Comparison of ENCODE assay signal across 27 cellular contexts in the genomic region with DNA sequence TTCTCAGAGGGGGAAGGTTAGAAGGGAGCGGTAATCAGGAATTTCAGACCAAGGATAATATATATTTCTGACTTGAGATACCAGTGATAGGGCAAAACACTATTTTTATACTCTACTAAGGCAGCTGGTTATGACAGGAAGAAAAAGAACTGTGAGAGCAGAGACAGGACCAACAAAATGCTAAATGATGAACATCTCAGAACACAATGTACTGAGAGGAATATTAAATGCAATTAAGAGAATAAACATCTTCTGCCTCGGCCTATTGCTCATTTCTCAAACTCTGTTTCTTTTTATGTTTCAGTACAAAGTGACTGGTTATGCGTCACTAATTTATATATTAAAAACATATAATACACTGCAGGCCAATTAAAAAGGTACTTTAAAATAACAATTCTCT.
"Had no signal": no experiment of that assay in that cellular context is flagged by ENCODE, and none has a peak within 500 bp of the region (broad histone marks: within the 10 kb centered on the region; RNA-seq: fewer than 3 reads in every experiment).

No MANE protein-coding gene starts in this region.

- H3K4me3 ChIP-seq: colonic mucosa, coronary artery, dorsolateral prefrontal cortex, esophagus squamous epithelium, gastrocnemius medialis, heart left ventricle, heart right ventricle had no signal

- H3K9me3 ChIP-seq: colonic mucosa, esophagus squamous epithelium, gastrocnemius medialis, heart left ventricle, heart right ventricle had no signal

- ATAC-seq: effector memory CD8-positive, alpha-beta T cell; esophagus mucosa; foreskin keratinocyte; gastrocnemius medialis; heart left ventricle; heart right ventricle had no signal

- H3K27me3 Mint-ChIP-seq: dendritic cell treated with granulocyte-macrophage colony-stimulating factor and Interleukin-4, amounts not matched to agents 40 ng/mL and 50 ng/mL, for 4 days had no signal

- H3K27me3 ChIP-seq: colonic mucosa, esophagus squamous epithelium, foreskin keratinocyte, gastrocnemius medialis, heart left ventricle had no signal

- H3K27ac ChIP-seq: colonic mucosa, coronary artery, dorsolateral prefrontal cortex, epithelial cell of prostate, foreskin keratinocyte, gastrocnemius medialis, heart left ventricle, heart right ventricle had no signal

- H3K4me1 ChIP-seq: colonic mucosa, esophagus squamous epithelium, foreskin keratinocyte, gastrocnemius medialis, heart left ventricle, heart right ventricle had no signal

- H3K4me1 Mint-ChIP-seq: endodermal cell had no signal

- H3K4me3 Mint-ChIP-seq: dendritic cell treated with granulocyte-macrophage colony-stimulating factor and Interleukin-4, amounts not matched to agents 40 ng/mL and 50 ng/mL, for 4 days; effector memory CD8-positive, alpha-beta T cell; endodermal cell had no signal

- H3K9me3 Mint-ChIP-seq: dendritic cell treated with granulocyte-macrophage colony-stimulating factor and Interleukin-4, amounts not matched to agents 40 ng/mL and 50 ng/mL, for 4 days; effector memory CD8-positive, alpha-beta T cell had no signal

- FAIRE-seq: colon, endometrium, endothelial cell of umbilical vein, frontal cortex had no signal

- H3K36me3 ChIP-seq: colonic mucosa, esophagus squamous epithelium, gastrocnemius medialis, heart left ventricle, heart right ventricle had no signal

- DNase-seq: colonic mucosa; cortex of kidney; dermis blood vessel endothelial cell; dorsolateral prefrontal cortex; effector CD4-positive, alpha-beta T cell; effector CD8-positive, alpha-beta T cell; effector memory CD4-positive, alpha-beta T cell; effector memory CD8-positive, alpha-beta T cell; endodermal cell; erythroblast; esophagus squamous epithelium; foreskin fibroblast; foreskin keratinocyte; foreskin melanocyte; gastrocnemius medialis; glutamatergic neuron; head of caudate nucleus; heart left ventricle; heart right ventricle had no signal

- H3K27ac Mint-ChIP-seq: dendritic cell treated with granulocyte-macrophage colony-stimulating factor and Interleukin-4, amounts not matched to agents 40 ng/mL and 50 ng/mL, for 4 days; effector memory CD8-positive, alpha-beta T cell; endodermal cell had no signal
